9 cellular contexts compared by ENCODE assay signal in genomic region chr6:32087574-32088486, GRCh38. TPM values are rescaled to one million over a fixed set of nuclear protein-coding genes. Genes with fewer than 3 reads are reported as not detected.
DNase-seq lines count a peak whose midpoint lies in the region; ATAC-seq and TF ChIP-seq lines count a peak whose summit lies in the region.
"Had no signal": no experiment of that assay in that cellular context is flagged by ENCODE, and none has a peak within 500 bp of the region (broad histone marks: within the 10 kb centered on the region; RNA-seq: fewer than 3 reads in every experiment).

No MANE protein-coding gene starts in this region.

- ATAC-seq in T-cell (replicated peaks in 1 of 4) (peak; percentile 88 to 96 (median 94)), right cardiac atrium (peak; percentile 88 to 89), GM21737 (IDR thresholded peaks at IDR 0.05; ENCODE audit: unreplicated experiment) (no peak)

- peaks cover 3% of the 10 kb centered on the region for H3K4me1 ChIP-seq in right cardiac atrium (ENCODE audit: control insufficient read depth, insufficient read depth, low read length)

- no peaks in the 10 kb centered on the region for H3K9me3 Mint-ChIP-seq in HFFc6
- H3K9me3 Mint-ChIP-seq in T-cell = no peaks in the 10 kb centered on the region

- no peak overlapping the region for H3K27ac Mint-ChIP-seq in HFFc6
- no peak overlapping the region for H3K27ac Mint-ChIP-seq in T-cell

- peak overlapping the region; percentile 21 for H3K4me3 ChIP-seq in right cardiac atrium (ENCODE audit: low read length)

- no peak overlapping the region for H3K4me3 Mint-ChIP-seq in HFFc6
- peak overlapping the region in 1 of 3 donors; percentile 55 for H3K4me3 Mint-ChIP-seq in T-cell

- no peaks in the 10 kb centered on the region for H3K9me3 ChIP-seq in right cardiac atrium (ENCODE audit: control insufficient read depth, low read length)

- no peaks in the 10 kb centered on the region for H3K36me3 Mint-ChIP-seq in HFFc6 (ENCODE audit: low read depth)
- no peaks in the 10 kb centered on the region for H3K36me3 Mint-ChIP-seq in T-cell

- H3K4me1 Mint-ChIP-seq in HFFc6 (ENCODE audit: low read depth) = peaks cover 52% of the 10 kb centered on the region
- H3K4me1 Mint-ChIP-seq in T-cell = peaks cover 3 to 5% (median 4%) of the 10 kb centered on the region in 3 donors

- TF ChIP-seq CTCF in 22Rv1 (IDR thresholded peaks at IDR 0.05) = peak; percentile 67
- TF ChIP-seq CTCF in HFFc6 (IDR thresholded peaks at IDR 0.05) = peak; percentile 70

- no peaks in the 10 kb centered on the region for H3K27me3 ChIP-seq in right cardiac atrium (ENCODE audit: control insufficient read depth, insufficient read depth)

- intact Hi-C loops in right cardiac atrium (cut with DNase I) = no loop called here

- 12% methylated on average over 50 of the region's 50 CpGs for WGBS in right cardiac atrium

- no peak overlapping the region for H3K27ac ChIP-seq in 22Rv1
- peak overlapping the region; percentile 72 for H3K27ac ChIP-seq in right cardiac atrium (ENCODE audit: low read length)

- DNase-seq in HFFc6 (peak; percentile 57), T-cell (peak; percentile 27 to 74 (median 60)), right cardiac atrium (peak; percentile 91 to 96 (median 95)), DMS153 (lab: John Stamatoyannopoulos, UW) (no peak)
- DNase-seq in activated naive CD8-positive, alpha-beta T cell treated with anti-CD3 and anti-CD28 coated beads, Interleukin-2, amount 50 U/mL, for 16 hours (ENCODE audit: low read depth, low spot score) = peak; percentile 45
- DNase-seq in stimulated activated CD4-positive, alpha-beta T cell treated with anti-CD3 and anti-CD28 coated beads, Interleukin-12 subunit alpha, Interleukin-12 subunit beta, amount 100 ng/mL, for 48 hours (ENCODE audit: low read depth in 2 of 3, low spot score in 1 of 3) = peak; percentile 67 to 68 (median 67)
- DNase-seq: DND-41 had no signal

- CTCF ChIA-PET in T-cell (lab: Charles Lee) = interaction anchor here in 1 of 2 donors (0.6 kb wide), 1 partner anchor 359 kb away, joined by 3 read pairs; no protein-coding TSS in a partner anchor

- POLR2A ChIA-PET in T-cell (lab: Charles Lee) = no interaction called here

- H3K27me3 Mint-ChIP-seq in HFFc6 (ENCODE audit: insufficient read depth) (peaks cover 32% of the 10 kb centered on the region), T-cell (peaks cover 27 to 37% of the 10 kb centered on the region in 2 donors)

RNA-seq across cellular contexts. Expression of gene TNXB, which starts 21.3 kb away (rescaled TPM):
- 1 to 10 TPM in 1 of 6 experiments, under 1 TPM in 5; 0.28 to 1.4 (median 0.83) TPM for total RNA-seq in HFFc6 (2021; fragmentation: NEBNext Ultra II Directional; extraction: Animal tissue kit (Norgen Biotek cat#: 25700))
- total RNA-seq in T-cell (10 to 100 TPM in 4 of 5 donors, 1 to 10 TPM in 1; 8.0 to 20.9 (median 15.4) TPM), right cardiac atrium (100 to 1,000 TPM in 3 of 4 donors, 10 to 100 TPM in 1; 77.9 to 182 (median 115) TPM)
- 99.0 TPM for polyA plus RNA-seq in right cardiac atrium

RNA-seq across cellular contexts. Expression of gene ATF6B, which starts 40.2 kb away (rescaled TPM):
- 10 to 100 TPM; 80.0 to 96.2 (median 88.7) TPM for total RNA-seq in HFFc6 (2021; fragmentation: NEBNext Ultra II Directional; extraction: Animal tissue kit (Norgen Biotek cat#: 25700))
- total RNA-seq in T-cell = 100 to 1,000 TPM; 106 to 151 (median 145) TPM
- 10 to 100 TPM; 35.2 to 44.9 (median 38.5) TPM for total RNA-seq in right cardiac atrium
- polyA plus RNA-seq in right cardiac atrium = 29.2 TPM

RNA-seq across cellular contexts. Expression of gene FKBPL, which starts 42.3 kb away (rescaled TPM):
- 1 to 10 TPM; 4.3 to 6.0 (median 4.9) TPM for total RNA-seq in HFFc6 (2021; fragmentation: NEBNext Ultra II Directional; extraction: Animal tissue kit (Norgen Biotek cat#: 25700))
- total RNA-seq in T-cell (1 to 10 TPM in 4 of 5 donors, under 1 TPM in 1; 0.83 to 3.7 (median 1.5) TPM), right cardiac atrium (1 to 10 TPM; 2.9 to 3.6 (median 3.1) TPM)
- polyA plus RNA-seq in right cardiac atrium = 3.5 TPM

RNA-seq across cellular contexts. Expression of gene CYP21A2, which starts 49.6 kb away (rescaled TPM):
- total RNA-seq in HFFc6 (2021; fragmentation: NEBNext Ultra II Directional; extraction: Animal tissue kit (Norgen Biotek cat#: 25700)) = under 1 TPM in 1 of 6 experiments, not detected in 5; 0.17 TPM
- 1 to 10 TPM in 3 of 5 donors, under 1 TPM in 2; 0.43 to 2.2 (median 1.6) TPM for total RNA-seq in T-cell
- 1 to 10 TPM in 1 of 4 donors, under 1 TPM in 2, not detected in 1; 0.47 to 3.2 (median 0.51) TPM for total RNA-seq in right cardiac atrium
- 0.48 TPM for polyA plus RNA-seq in right cardiac atrium
